8 cellular contexts compared by ENCODE assay signal in the genomic region with DNA sequence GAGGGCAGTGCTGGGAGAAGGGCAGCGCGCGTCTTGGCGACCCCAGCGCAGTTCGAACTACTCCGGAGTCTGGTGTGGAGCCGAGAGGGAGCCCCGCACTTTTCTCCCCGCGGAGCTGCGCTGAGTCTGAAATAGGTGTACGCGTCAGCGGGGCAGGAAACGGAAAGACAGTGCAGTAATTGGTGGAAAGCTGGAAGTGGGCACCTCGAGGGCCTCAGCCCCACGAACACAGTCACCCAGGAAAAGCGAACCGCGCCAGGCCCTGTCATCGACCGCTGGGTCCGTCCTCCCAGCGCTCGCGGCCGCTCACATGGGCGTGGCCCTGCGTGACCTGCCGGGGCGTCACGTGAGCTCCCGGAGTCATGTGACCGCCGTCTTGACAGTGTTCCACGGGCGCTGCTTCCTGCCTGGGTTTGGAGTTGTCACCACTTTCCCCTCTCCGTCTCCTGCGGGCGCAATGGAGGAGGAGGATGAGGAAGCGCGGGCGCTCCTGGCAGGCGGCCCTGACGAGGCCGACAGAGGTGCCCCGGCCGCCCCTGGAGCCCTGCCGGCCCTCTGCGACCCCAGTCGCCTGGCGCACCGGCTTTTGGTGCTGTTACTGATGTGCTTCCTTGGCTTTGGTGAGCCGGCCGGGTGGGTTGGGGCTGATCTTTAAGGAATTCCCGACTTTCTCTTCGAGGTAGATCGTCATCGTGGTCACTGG. TPM values are rescaled to one million over a fixed set of nuclear protein-coding genes. Genes with fewer than 3 reads are reported as not detected.
A peak's percentile ranks its signal among the peaks of the same experiment; 100 is the strongest.
DNase-seq lines count a peak whose midpoint lies in the region; ATAC-seq, FAIRE-seq and TF ChIP-seq lines count a peak whose summit lies in the region.

A gene with protein sequence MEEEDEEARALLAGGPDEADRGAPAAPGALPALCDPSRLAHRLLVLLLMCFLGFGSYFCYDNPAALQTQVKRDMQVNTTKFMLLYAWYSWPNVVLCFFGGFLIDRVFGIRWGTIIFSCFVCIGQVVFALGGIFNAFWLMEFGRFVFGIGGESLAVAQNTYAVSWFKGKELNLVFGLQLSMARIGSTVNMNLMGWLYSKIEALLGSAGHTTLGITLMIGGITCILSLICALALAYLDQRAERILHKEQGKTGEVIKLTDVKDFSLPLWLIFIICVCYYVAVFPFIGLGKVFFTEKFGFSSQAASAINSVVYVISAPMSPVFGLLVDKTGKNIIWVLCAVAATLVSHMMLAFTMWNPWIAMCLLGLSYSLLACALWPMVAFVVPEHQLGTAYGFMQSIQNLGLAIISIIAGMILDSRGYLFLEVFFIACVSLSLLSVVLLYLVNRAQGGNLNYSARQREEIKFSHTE (plus strand): TSS at position 359 of the 703 bp plus-strand sequence. CDS start 99 bp downstream, at position 458.

- peak; percentile 85 for TF ChIP-seq POLR2A in GM18505 (IDR thresholded peaks at IDR 0.05; ENCODE audit: borderline replicate concordance, extremely low read depth, insufficient read depth, insufficient read length)

- peak within 1 kb of the TSS; percentile 81 to 86 for H3K4me3 ChIP-seq in right atrium auricular region

- H3K36me3 ChIP-seq in right atrium auricular region: peaks cover under 1% of the 10 kb centered on the region

- peak; percentile 99 for ATAC-seq in GM18505 (IDR thresholded peaks at IDR 0.05; ENCODE audit: unreplicated experiment)
- ATAC-seq in HG02970 (IDR thresholded peaks at IDR 0.05; ENCODE audit: low FRiP score, unreplicated experiment): peak; percentile 98

- peak within 1 kb of the TSS; percentile 81 to 87 for H3K27ac ChIP-seq in right atrium auricular region

- TF ChIP-seq CTCF in right atrium auricular region (IDR thresholded peaks at IDR 0.05): peak in 1 of 2 donors; percentile 10

- no peaks in the 10 kb centered on the region for H3K9me3 ChIP-seq in right atrium auricular region

- intact Hi-C loops in T-helper 2 cell treated with Interferon-gamma antibody and Interleukin-4, amounts not matched to agents 100 ng/mL and 5 ng/mL, for 36 hours (cut with micrococcal nuclease): loop anchor here (1.0 to 5.0 kb wide), 5 partner anchors 130 to 1645 kb away; partner anchors contain the start of genes GFM1, LXN and MLF1

- H3K27me3 ChIP-seq in right atrium auricular region: no peaks in the 10 kb centered on the region

- FAIRE-seq in urothelium cell line (lab: Jason Lieb, UNC): peak; percentile 77

- DNase-seq in NCI-H1930 (lab: John Stamatoyannopoulos, UW) (peak; percentile 52 to 75), anterior cingulate cortex (lab: John Stamatoyannopoulos, UW) (peak; percentile 39 to 98 (median 90)), right atrium auricular region (ENCODE audit: low spot score) (peak; percentile 99), pulmonary artery endothelial cell (ENCODE audit: low read depth, low spot score) (peak; percentile 51), urothelium cell line (ENCODE audit: low spot score) (peak; percentile 90)

- H3K4me1 ChIP-seq in right atrium auricular region: peaks cover 0 to 27% of the 10 kb centered on the region in 2 donors

RNA-seq across cellular contexts. Expression of the gene that starts here (rescaled TPM):
- 32.5 and 32.6 TPM in 2 replicates for total RNA-seq in T-helper 2 cell treated with Interferon-gamma antibody and Interleukin-4, amounts not matched to agents 100 ng/mL and 5 ng/mL, for 36 hours
- 10 to 100 TPM; 43.9 to 45.6 TPM for total RNA-seq in right atrium auricular region
- total RNA-seq in pulmonary artery endothelial cell: 59.2 and 89.9 TPM in 2 replicates

Comparison
In these comparisons a context has a peak if more than half of its experiments do, and no peak if none do; other contexts are left out.
1. Peak in every context shown above with its lines: DNase-seq, ATAC-seq, H3K4me3 ChIP-seq and H3K27ac ChIP-seq.